In the genomic region with DNA sequence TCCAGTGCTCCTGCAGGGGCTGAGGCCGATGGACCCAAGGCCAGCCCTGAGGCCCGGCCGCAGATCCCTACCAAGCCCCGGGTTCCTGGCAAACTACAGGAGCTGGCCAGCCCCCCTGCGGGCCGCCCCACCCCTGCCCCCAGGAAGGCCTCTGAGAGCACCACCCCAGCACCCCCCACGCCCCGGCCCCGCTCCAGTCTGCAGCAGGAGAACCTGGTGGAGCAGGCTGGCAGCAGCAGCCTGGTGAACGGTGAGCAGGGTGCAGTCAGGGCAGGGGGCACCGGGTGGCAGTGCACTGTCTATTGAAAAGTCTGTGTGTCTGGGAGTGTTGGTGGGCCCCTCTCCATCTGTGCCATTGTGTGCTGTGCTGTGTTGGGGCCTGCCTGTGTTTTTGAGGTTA, we compare ENCODE assay signal across 21 cellular contexts. TPM values are rescaled to one million over a fixed set of nuclear protein-coding genes. Genes with fewer than 3 reads are reported as not detected.
"Had no signal": no experiment of that assay in that cellular context is flagged by ENCODE, and none has a peak within 500 bp of the region (broad histone marks: within the 10 kb centered on the region; RNA-seq: fewer than 3 reads in every experiment).

No MANE protein-coding gene starts in this region.

- H3K9me3 ChIP-seq: left ventricle myocardium inferior, testis, upper lobe of left lung had no signal

- H3K4me1 ChIP-seq: testis had no signal

- H3K27me3 Mint-ChIP-seq: activated CD4-positive, alpha-beta T cell treated with anti-CD3 and anti-CD28 coated beads, Interleukin-2, amount 10 ng/mL, durations not matched to agents 24 days and 14 days; central memory CD8-positive, alpha-beta T cell; progenitor cell of endocrine pancreas had no signal

- H3K9me3 Mint-ChIP-seq: activated CD4-positive, alpha-beta T cell treated with anti-CD3 and anti-CD28 coated beads, Interleukin-2, amount 10 ng/mL, durations not matched to agents 24 days and 14 days; activated T-cell treated with anti-CD3 and anti-CD28 coated beads, Interleukin-2, amount 50 U/mL, for 4 hours; central memory CD8-positive, alpha-beta T cell; neural crest cell had no signal

- H3K4me1 Mint-ChIP-seq: central memory CD8-positive, alpha-beta T cell; neural crest cell had no signal

- H3K4me3 Mint-ChIP-seq: activated CD4-positive, alpha-beta T cell treated with anti-CD3 and anti-CD28 coated beads, Interleukin-2, amount 10 ng/mL, durations not matched to agents 24 days and 14 days; activated T-cell treated with anti-CD3 and anti-CD28 coated beads, Interleukin-2, amount 50 U/mL, for 4 hours; central memory CD8-positive, alpha-beta T cell; neural crest cell had no signal

- H3K4me3 ChIP-seq: coronary artery, left ventricle myocardium inferior, skin epidermis, testis, upper lobe of left lung had no signal

- ATAC-seq: activated T-cell treated with anti-CD3 and anti-CD28 coated beads, Interleukin-2, amount 50 U/mL, for 4 hours; right cardiac atrium had no signal

- H3K27me3 ChIP-seq: brain microvascular endothelial cell, testis, upper lobe of left lung had no signal

- H3K27ac ChIP-seq: brain microvascular endothelial cell, coronary artery, left ventricle myocardium inferior, testis, upper lobe of left lung had no signal

- H3K27ac Mint-ChIP-seq: activated CD4-positive, alpha-beta T cell treated with anti-CD3 and anti-CD28 coated beads, Interleukin-2, amount 10 ng/mL, durations not matched to agents 24 days and 14 days; progenitor cell of endocrine pancreas had no signal

- DNase-seq: activated CD4-positive, alpha-beta T cell treated with anti-CD3 and anti-CD28 coated beads, Interleukin-2, amount 10 ng/mL, durations not matched to agents 24 days and 14 days; activated CD8-positive, alpha-beta memory T cell treated with anti-CD3 and anti-CD28 coated beads, Interleukin-2, amount 50 U/mL, for 4 hours; activated naive CD4-positive, alpha-beta T cell treated with anti-CD3 and anti-CD28 coated beads, Interleukin-2, amount 50 U/mL, for 16 hours; activated T-cell treated with anti-CD3 and anti-CD28 coated beads, Interleukin-2, amount 50 U/mL, for 4 hours; aorta; brain microvascular endothelial cell; head of caudate nucleus; left ventricle myocardium inferior; right cardiac atrium; stimulated activated CD4-positive, alpha-beta T cell treated with anti-CD3 and anti-CD28 coated beads, Interleukin-15, amount 100 ng/mL, for 24 hours; stimulated activated CD4-positive, alpha-beta T cell treated with anti-CD3 and anti-CD28 coated beads, Interleukin-2, amount 100 ng/mL, for 48 hours; T1000; testis had no signal

RNA-seq across cellular contexts. Expression of gene C22orf23, which starts 31.2 kb away (rescaled TPM):
- total RNA-seq: aorta, epithelial cell of proximal tubule, kidney epithelial cell had no signal
